8 cellular contexts compared by ENCODE assay signal in the genomic region with DNA sequence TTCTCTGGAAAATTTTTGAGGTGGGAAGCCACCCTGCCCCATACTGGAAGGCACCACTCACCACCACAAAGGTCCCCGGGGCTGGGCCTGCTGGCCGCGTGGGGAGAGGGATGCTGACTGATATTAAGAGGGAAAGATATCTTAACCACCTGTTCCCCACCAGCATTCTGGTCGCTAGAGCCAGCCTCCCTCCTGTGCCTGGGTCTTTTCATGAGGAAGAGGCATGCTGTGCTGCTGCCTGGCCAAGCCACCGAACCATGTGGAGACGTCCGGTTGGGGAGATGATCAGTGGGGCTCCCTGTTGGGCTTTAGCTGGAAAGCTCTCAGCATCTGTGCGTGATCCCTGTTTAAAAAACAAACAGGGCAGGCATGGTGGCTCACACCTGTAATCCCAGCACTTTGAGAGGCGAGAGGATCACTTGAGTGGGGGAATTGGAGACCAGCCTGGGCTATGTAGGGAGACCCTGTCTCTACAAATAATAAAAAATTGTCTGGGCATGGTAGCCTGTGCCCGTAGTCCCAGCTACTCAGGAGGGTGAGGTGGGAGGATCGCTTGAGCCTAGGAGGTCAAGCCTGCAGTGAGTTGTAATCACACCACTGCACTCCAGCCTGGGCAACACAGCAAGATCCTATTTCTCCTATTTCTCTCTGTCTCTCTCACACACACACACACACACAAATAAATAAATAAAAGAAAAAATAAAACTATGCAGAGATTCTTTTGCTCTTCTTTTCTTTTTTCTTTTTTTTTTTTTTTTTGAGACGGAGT. TPM values are rescaled to one million over a fixed set of nuclear protein-coding genes. Genes with fewer than 3 reads are reported as not detected.
DNase-seq lines count a peak whose midpoint lies in the region; ATAC-seq and TF ChIP-seq lines count a peak whose summit lies in the region.

No MANE protein-coding gene starts in this region.

- intact Hi-C loops in ascending aorta (cut with DNase I): loop anchor here (2.0 to 10.0 kb wide), 4 partner anchors 84 to 349 kb away; a partner anchor contains a TSS

- no peaks in the 10 kb centered on the region for H3K36me3 ChIP-seq in ES-I3 (ENCODE audit: insufficient read depth, low read length)
- H3K36me3 ChIP-seq in ascending aorta: peaks cover 0 to 9% of the 10 kb centered on the region in 2 donors

- H3K4me3 Mint-ChIP-seq in immature natural killer cell: peak overlapping the region; percentile 94 to 99 (median 96)

- H3K4me1 ChIP-seq in ES-I3 (ENCODE audit: insufficient read depth, low read length) (no peaks in the 10 kb centered on the region), ascending aorta (peaks cover 7 to 27% of the 10 kb centered on the region in 2 donors)

- H3K36me3 Mint-ChIP-seq in immature natural killer cell: peaks cover 4 to 6% (median 5%) of the 10 kb centered on the region in 3 donors

- H3K27ac ChIP-seq in ascending aorta: peak overlapping the region; percentile 89 to 94

- H3K27me3 Mint-ChIP-seq in immature natural killer cell (ENCODE audit: low read depth in 3 of 3): peaks cover 12 to 20% (median 17%) of the 10 kb centered on the region in 3 donors

- H3K9me3 Mint-ChIP-seq in immature natural killer cell: no peaks in the 10 kb centered on the region

- H3K9ac ChIP-seq in ES-I3 (ENCODE audit: low read depth, low read length): peak overlapping the region; percentile 78; the same call in 1 of the 2 replicates

- no peak for TF ChIP-seq CTCF in ascending aorta (IDR thresholded peaks at IDR 0.05)

- H3K4me1 Mint-ChIP-seq in immature natural killer cell: peaks cover 42 to 63% of the 10 kb centered on the region in 2 donors

- peak overlapping the region; percentile 98 to 100 (median 99) for H3K27ac Mint-ChIP-seq in immature natural killer cell

- H3K27me3 ChIP-seq in ascending aorta: no peaks in the 10 kb centered on the region

- peak overlapping the region; percentile 74 for H3K4me3 ChIP-seq in ascending aorta

- DNase-seq in OCI-M1 (lab: John Stamatoyannopoulos, UW) (peak; percentile 59), ascending aorta (ENCODE audit: low spot score in 2 of 2) (peak in 1 of 2 donors; percentile 66), immature natural killer cell (peak in 1 of 3 donors; percentile 7), hepatic stellate cell (ENCODE audit: low spot score) (no peak)
- DNase-seq in stimulated activated CD4-positive, alpha-beta T cell treated with anti-CD3 and anti-CD28 coated beads, Interleukin-15, amount 100 ng/mL, for 48 hours (ENCODE audit: low read depth in 2 of 2): peak; percentile 17 to 18

- H3K9me3 ChIP-seq in ES-I3 (ENCODE audit: control insufficient read depth, insufficient read depth, low read length): no peaks in the 10 kb centered on the region
- H3K9me3 ChIP-seq in ascending aorta: no peaks in the 10 kb centered on the region

- ATAC-seq in GM19395 (IDR thresholded peaks at IDR 0.05; ENCODE audit: unreplicated experiment): no peak
- ATAC-seq in GM18861 (IDR thresholded peaks at IDR 0.05; ENCODE audit: unreplicated experiment): no peak

RNA-seq across cellular contexts. Expression of a gene that starts 1.0 kb away (rescaled TPM):
- total RNA-seq in ascending aorta: 1.8 TPM
- 10 to 100 TPM; 11.7 to 21.1 (median 15.4) TPM for polyA plus RNA-seq in immature natural killer cell

RNA-seq across cellular contexts. Expression of a gene that starts 1.2 kb away (rescaled TPM):
- total RNA-seq in ascending aorta: not detected
- 1 to 10 TPM; 2.2 to 8.3 (median 4.1) TPM for polyA plus RNA-seq in immature natural killer cell
